10 cellular contexts compared by ENCODE assay signal in the genomic region with DNA sequence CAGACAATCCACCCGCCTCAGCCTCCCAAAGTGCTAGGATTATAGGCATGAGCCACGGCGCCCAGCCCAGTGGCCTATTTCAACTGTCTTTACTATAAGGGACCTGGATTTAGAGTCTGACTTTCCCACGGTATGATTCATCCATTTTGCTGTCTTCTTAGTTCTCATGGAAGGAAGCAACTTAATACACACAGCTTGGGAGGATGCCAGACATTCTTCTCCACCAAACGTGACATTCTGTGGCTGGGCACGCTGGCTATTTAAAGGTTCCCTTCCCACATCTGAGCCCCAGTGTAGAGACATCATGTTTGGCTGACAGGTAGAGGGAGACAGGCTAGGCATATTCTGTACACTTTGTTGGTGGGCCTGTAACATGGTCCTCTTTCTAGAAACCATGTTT. TPM values are rescaled to one million over a fixed set of nuclear protein-coding genes. Genes with fewer than 3 reads are reported as not detected.
DNase-seq lines count a peak whose midpoint lies in the region; ATAC-seq and TF ChIP-seq lines count a peak whose summit lies in the region.
"Had no signal": no experiment of that assay in that cellular context is flagged by ENCODE, and none has a peak within 500 bp of the region (broad histone marks: within the 10 kb centered on the region; RNA-seq: fewer than 3 reads in every experiment).

No MANE protein-coding gene starts in this region.

- H3K27me3 ChIP-seq in gastroesophageal sphincter (no peaks in the 10 kb centered on the region), smooth muscle cell (ENCODE audit: low read depth) (no peaks in the 10 kb centered on the region), lower lobe of right lung (ENCODE audit: low read depth) (no peaks in the 10 kb centered on the region)

- H3K4me3 ChIP-seq in gastroesophageal sphincter, result no peak overlapping the region
- H3K4me3 ChIP-seq in smooth muscle cell, result no peak overlapping the region
- no peak overlapping the region for H3K4me3 ChIP-seq in lower lobe of right lung

- H3K9me3 Mint-ChIP-seq in HFFc6, result no peaks in the 10 kb centered on the region

- no peaks in the 10 kb centered on the region for H3K79me2 ChIP-seq in smooth muscle cell (ENCODE audit: low read depth)

- no peaks in the 10 kb centered on the region for H3K9me3 ChIP-seq in gastroesophageal sphincter
- H3K9me3 ChIP-seq in smooth muscle cell (replicated peaks; ENCODE audit: low read depth), result no peaks in the 10 kb centered on the region
- no peaks in the 10 kb centered on the region for H3K9me3 ChIP-seq in lower lobe of right lung

- no peak overlapping the region; the same call in 1 of the 2 replicates for H3K27ac Mint-ChIP-seq in HFFc6
- H3K27ac Mint-ChIP-seq: activated naive CD4-positive, alpha-beta T cell treated with anti-CD3 and anti-CD28 coated beads for 36 hours had no signal

- H3K36me3 ChIP-seq in gastroesophageal sphincter (no peaks in the 10 kb centered on the region), smooth muscle cell (ENCODE audit: low read depth) (no peaks in the 10 kb centered on the region), lower lobe of right lung (no peaks in the 10 kb centered on the region)
- H3K36me3 ChIP-seq: WERI-Rb-1 had no signal

- no peak for TF ChIP-seq POLR2A in gastroesophageal sphincter (IDR thresholded peaks at IDR 0.05)

- DNase-seq in HFFc6, result peak; percentile 92
- DNase-seq in T1000 (lab: John Stamatoyannopoulos, UW), result peak; percentile 9
- DNase-seq in smooth muscle cell (lab: John Stamatoyannopoulos, UW; ENCODE audit: unreplicated experiment), result no peak
- no peak for DNase-seq in lower lobe of right lung
- no peak for DNase-seq in SIG-M5 (lab: John Stamatoyannopoulos, UW)
- DNase-seq in globus pallidus (ENCODE audit: low spot score), result no peak
- DNase-seq: activated naive CD4-positive, alpha-beta T cell treated with anti-CD3 and anti-CD28 coated beads for 36 hours; WERI-Rb-1 had no signal

- TF ChIP-seq CTCF in HFFc6 (IDR thresholded peaks at IDR 0.05), result no peak; the same call in 1 of the 2 replicates
- no peak for TF ChIP-seq CTCF in gastroesophageal sphincter (IDR thresholded peaks at IDR 0.05)
- TF ChIP-seq CTCF in smooth muscle cell (IDR thresholded peaks at IDR 0.05; ENCODE audit: borderline replicate concordance, insufficient read depth, poor library complexity, severe bottlenecking), result no peak
- no peak for TF ChIP-seq CTCF in lower lobe of right lung (IDR thresholded peaks at IDR 0.05)

- no peak overlapping the region for H3K4me2 ChIP-seq in smooth muscle cell

- no peak for TF ChIP-seq EP300 in gastroesophageal sphincter (IDR thresholded peaks at IDR 0.05)

- intact Hi-C loops in lower lobe of right lung (cut with DNase I), result no loop called here

- H3K27ac ChIP-seq in gastroesophageal sphincter (no peak overlapping the region), smooth muscle cell (ENCODE audit: low read depth) (peak overlapping the region; percentile 28), lower lobe of right lung (no peak overlapping the region)
- H3K27ac ChIP-seq: HL-60, WERI-Rb-1 had no signal

- peak; percentile 28 for ATAC-seq in gastroesophageal sphincter
- ATAC-seq in lower lobe of right lung, result no peak

- H3K27me3 Mint-ChIP-seq in HFFc6 (ENCODE audit: insufficient read depth), result peaks cover 16% of the 10 kb centered on the region

- no peak overlapping the region for H3K9ac ChIP-seq in smooth muscle cell (ENCODE audit: low read depth)

- H3K4me1 ChIP-seq in gastroesophageal sphincter, result peaks cover 0 to 7% (median 0%) of the 10 kb centered on the region in 3 donors
- H3K4me1 ChIP-seq in smooth muscle cell (ENCODE audit: low read depth), result no peaks in the 10 kb centered on the region
- peaks cover 9% of the 10 kb centered on the region for H3K4me1 ChIP-seq in lower lobe of right lung

- no peaks in the 10 kb centered on the region for H3F3A ChIP-seq in smooth muscle cell (ENCODE audit: low read depth)

- H4K20me1 ChIP-seq in smooth muscle cell (ENCODE audit: low read depth), result no peaks in the 10 kb centered on the region

- no peaks in the 10 kb centered on the region for H3K36me3 Mint-ChIP-seq in HFFc6 (ENCODE audit: low read depth)

- WGBS in gastroesophageal sphincter (ENCODE audit: low coverage in 1 of 2), 2 donors, result 48 to 64% methylated on average over 4 to 6 of the region's 6 CpGs
- 5% methylated on average over 6 of the region's 6 CpGs for WGBS in smooth muscle cell (ENCODE audit: low lambda C conversion rate)

- peaks cover 10% of the 10 kb centered on the region for H3K4me1 Mint-ChIP-seq in HFFc6 (ENCODE audit: low read depth)

- H3K4me3 Mint-ChIP-seq in HFFc6, result no peak overlapping the region
- H3K4me3 Mint-ChIP-seq: activated naive CD4-positive, alpha-beta T cell treated with anti-CD3 and anti-CD28 coated beads for 36 hours had no signal

- no peak overlapping the region for H2AFZ ChIP-seq in smooth muscle cell (ENCODE audit: low read depth)

RNA-seq across cellular contexts. Expression of gene FAM43A, which starts 26.2 kb away (rescaled TPM):
- total RNA-seq in HFFc6 (2021; fragmentation: NEBNext Ultra II Directional; extraction: Animal tissue kit (Norgen Biotek cat#: 25700)), result 10 to 100 TPM; 10.6 to 28.5 (median 11.6) TPM
- total RNA-seq in gastroesophageal sphincter, result 10 to 100 TPM; 15.9 to 36.3 (median 23.8) TPM
- 19.0 and 40.9 TPM in 2 replicates for total RNA-seq in smooth muscle cell
- 54.4 and 73.4 TPM in 2 replicates for polyA plus RNA-seq in smooth muscle cell
- total RNA-seq in lower lobe of right lung, result 12.9 TPM

RNA-seq across cellular contexts. Expression of gene LSG1, which starts 39.9 kb away (rescaled TPM):
- 10 to 100 TPM; 26.4 to 31.7 (median 29.3) TPM for total RNA-seq in HFFc6 (2021; fragmentation: NEBNext Ultra II Directional; extraction: Animal tissue kit (Norgen Biotek cat#: 25700))
- total RNA-seq in gastroesophageal sphincter (10 to 100 TPM; 23.0 to 30.3 (median 28.3) TPM), smooth muscle cell (29.0 and 29.1 TPM in 2 replicates), lower lobe of right lung (40.9 TPM)
- polyA plus RNA-seq in smooth muscle cell, result 14.0 and 19.8 TPM in 2 replicates

Comparison
In these comparisons a context has a peak if more than half of its experiments do, and no peak if none do; other contexts are left out.
1. DNase-seq: peak in HFFc6 (single experiment) and T1000 (single experiment); none in smooth muscle cell (single experiment), lower lobe of right lung (single experiment), SIG-M5 (single experiment) and globus pallidus (single experiment).